ENCODE assay signal across 8 cellular contexts in the genomic region with DNA sequence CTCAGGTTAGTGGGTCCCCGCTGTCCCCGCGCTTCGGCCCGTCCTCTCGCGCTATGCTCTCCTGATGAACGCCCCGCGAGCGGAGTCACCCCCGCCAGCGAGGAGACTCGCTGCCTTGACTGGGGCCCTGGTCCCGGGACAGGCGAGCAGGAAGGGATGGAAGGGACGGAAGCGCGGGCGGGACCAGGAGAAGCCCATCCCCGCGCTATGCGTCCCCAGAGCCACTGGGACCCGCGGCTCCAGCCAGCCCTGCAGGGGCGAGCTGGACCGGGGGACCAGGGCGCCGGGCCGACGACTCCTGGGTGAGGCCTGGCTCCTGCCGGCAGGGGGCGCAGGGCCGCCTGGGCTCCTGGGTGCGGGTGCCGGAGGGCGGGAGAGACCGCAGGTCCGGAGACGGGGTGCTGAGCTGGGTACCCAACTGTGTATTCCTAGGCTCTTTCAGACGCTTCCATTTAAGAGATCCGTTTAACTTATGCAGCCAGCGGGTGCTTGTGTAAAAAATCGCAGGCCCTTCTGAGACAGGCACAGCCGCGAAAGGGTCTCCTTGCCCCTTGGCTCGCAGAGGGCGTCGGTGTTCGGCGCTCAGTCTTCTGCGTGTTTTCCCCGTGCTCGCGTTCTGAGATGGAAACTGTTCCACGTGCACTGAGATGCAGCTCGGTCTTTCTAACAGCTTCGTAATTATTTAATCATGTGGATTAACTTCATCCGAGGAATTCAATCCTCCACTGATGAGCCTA. TPM values are rescaled to one million over a fixed set of nuclear protein-coding genes. Genes with fewer than 3 reads are reported as not detected.
DNase-seq lines count a peak whose midpoint lies in the region; ATAC-seq and TF ChIP-seq lines count a peak whose summit lies in the region.

No MANE protein-coding gene starts in this region.

- H3K9me3 ChIP-seq in lower lobe of right lung, result no peaks in the 10 kb centered on the region

- peak overlapping the region; percentile 69 for H3K4me3 Mint-ChIP-seq in activated CD8-positive, alpha-beta T cell treated with anti-CD3 and anti-CD28 coated beads for 36 hours

- H3K27ac Mint-ChIP-seq in activated CD8-positive, alpha-beta T cell treated with anti-CD3 and anti-CD28 coated beads for 36 hours, result peak overlapping the region; percentile 61

- CTCF ChIA-PET in activated CD8-positive, alpha-beta T cell treated with anti-CD3 and anti-CD28 coated beads for 36 hours (lab: Charles Lee), result interaction anchor here (0.7 to 3.4 kb wide), 18 partner anchors 8 to 362 kb away, joined by 3 to 19 read pairs (median 4); no protein-coding TSS in a partner anchor

- H3K4me1 Mint-ChIP-seq in activated CD8-positive, alpha-beta T cell treated with anti-CD3 and anti-CD28 coated beads for 36 hours (ENCODE audit: low read depth), result peaks cover 26% of the 10 kb centered on the region

- H3K9me3 Mint-ChIP-seq in activated CD8-positive, alpha-beta T cell treated with anti-CD3 and anti-CD28 coated beads for 36 hours, result no peaks in the 10 kb centered on the region

- DNase-seq in NCI-H1417 (lab: John Stamatoyannopoulos, UW) (peak; percentile 55 to 69 (median 58)), NCI-H1417 treated with DMSO at 0.1 percent for 48 hours (lab: John Stamatoyannopoulos, UW) (no peak), NCI-H2227 treated with DMSO at 0.1 percent for 48 hours (lab: John Stamatoyannopoulos, UW) (peak; percentile 91), ecto neural progenitor cell (ENCODE audit: low spot score) (peak; percentile 84), lower lobe of right lung (peak; percentile 88)
- peak; percentile 79 for DNase-seq in activated CD8-positive, alpha-beta T cell treated with anti-CD3 and anti-CD28 coated beads for 36 hours
- peak; percentile 73 to 76 for DNase-seq in stimulated activated CD4-positive, alpha-beta T cell treated with anti-CD3 and anti-CD28 coated beads, Interleukin-4, amount 100 ng/mL, for 48 hours (ENCODE audit: low read depth in 2 of 2)

- H3K27me3 Mint-ChIP-seq in activated CD8-positive, alpha-beta T cell treated with anti-CD3 and anti-CD28 coated beads for 36 hours, result no peaks in the 10 kb centered on the region

- H3K4me3 ChIP-seq in lower lobe of right lung, result peak overlapping the region; percentile 68

- peak; percentile 98 for TF ChIP-seq CTCF in activated CD8-positive, alpha-beta T cell treated with anti-CD3 and anti-CD28 coated beads for 36 hours (IDR thresholded peaks at IDR 0.05)
- TF ChIP-seq CTCF in lower lobe of right lung (IDR thresholded peaks at IDR 0.05), result peak; percentile 99

- peak overlapping the region; percentile 69 for H3K27ac ChIP-seq in lower lobe of right lung

- ATAC-seq in HG02840 (IDR thresholded peaks at IDR 0.05; ENCODE audit: low FRiP score, unreplicated experiment), result peak; percentile 71
- peak; percentile 82 for ATAC-seq in activated CD8-positive, alpha-beta T cell treated with anti-CD3 and anti-CD28 coated beads for 36 hours
- peak; percentile 97 to 98 for ATAC-seq in lower lobe of right lung

- intact Hi-C loops in activated CD8-positive, alpha-beta T cell treated with anti-CD3 and anti-CD28 coated beads for 36 hours (cut with micrococcal nuclease), result no loop called here
- intact Hi-C loops in lower lobe of right lung (cut with DNase I), result no loop called here

- peaks cover 23% of the 10 kb centered on the region for H3K4me1 ChIP-seq in lower lobe of right lung

- POLR2A ChIA-PET in activated CD8-positive, alpha-beta T cell treated with anti-CD3 and anti-CD28 coated beads for 36 hours (lab: Charles Lee), result interaction anchor here (0.6 to 1.4 kb wide), 3 partner anchors 15 to 123 kb away, joined by 3 to 4 read pairs (median 3); no protein-coding TSS in a partner anchor

- peaks cover 10% of the 10 kb centered on the region for H3K36me3 Mint-ChIP-seq in activated CD8-positive, alpha-beta T cell treated with anti-CD3 and anti-CD28 coated beads for 36 hours (ENCODE audit: low read depth)

- H3K27me3 ChIP-seq in lower lobe of right lung (ENCODE audit: low read depth), result no peaks in the 10 kb centered on the region

- no peaks in the 10 kb centered on the region for H3K36me3 ChIP-seq in lower lobe of right lung

RNA-seq across cellular contexts. Expression of a gene that starts 0.6 kb away (rescaled TPM):
- 1 to 10 TPM; 2.6 to 3.9 TPM for total RNA-seq in activated CD8-positive, alpha-beta T cell treated with anti-CD3 and anti-CD28 coated beads for 36 hours
- total RNA-seq in lower lobe of right lung, result 3.5 TPM

RNA-seq across cellular contexts. Expression of a gene that starts 6.1 kb away (rescaled TPM):
- total RNA-seq in activated CD8-positive, alpha-beta T cell treated with anti-CD3 and anti-CD28 coated beads for 36 hours, result 1 to 10 TPM; 3.9 to 4.2 TPM
- 12.1 TPM for total RNA-seq in lower lobe of right lung

RNA-seq across cellular contexts. Expression of a gene that starts 6.2 kb away (rescaled TPM):
- 10 to 100 TPM; 17.6 to 18.7 TPM for total RNA-seq in activated CD8-positive, alpha-beta T cell treated with anti-CD3 and anti-CD28 coated beads for 36 hours
- total RNA-seq in lower lobe of right lung, result 26.8 TPM

RNA-seq across cellular contexts. Expression of a gene that starts 24.2 kb away (rescaled TPM):
- 1 to 10 TPM; 1.0 to 1.7 TPM for total RNA-seq in activated CD8-positive, alpha-beta T cell treated with anti-CD3 and anti-CD28 coated beads for 36 hours
- total RNA-seq in lower lobe of right lung, result 8.4 TPM
